1 cellular context compared by ENCODE assay signal in the genomic region with DNA sequence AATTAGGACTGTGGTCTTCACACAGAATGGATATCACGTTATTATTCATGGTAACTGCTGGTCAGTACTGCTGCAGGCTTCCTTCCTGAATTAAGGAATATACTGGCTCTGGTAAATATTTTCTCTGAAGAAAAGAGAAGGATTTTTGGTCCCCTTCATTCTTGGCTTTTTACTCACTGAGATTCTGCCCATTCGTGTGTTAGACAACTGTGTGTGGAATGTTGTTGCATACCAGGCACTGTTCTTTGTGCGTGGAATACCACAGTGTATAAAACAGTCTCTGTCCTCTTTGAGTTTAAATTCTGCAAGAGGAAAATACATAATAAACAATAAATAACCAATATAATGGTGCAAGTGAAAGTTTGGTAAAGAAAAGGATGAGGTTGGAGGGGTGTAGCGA.
TF ChIP-seq lines count a peak whose summit lies in the region.

No MANE protein-coding gene starts in this region.

TF ChIP-seq in H1, 55 proteins besides CTCF, POLR2A, EP300 and RAD21 (continued from another document):
- TF ChIP-seq, protein P1, sequence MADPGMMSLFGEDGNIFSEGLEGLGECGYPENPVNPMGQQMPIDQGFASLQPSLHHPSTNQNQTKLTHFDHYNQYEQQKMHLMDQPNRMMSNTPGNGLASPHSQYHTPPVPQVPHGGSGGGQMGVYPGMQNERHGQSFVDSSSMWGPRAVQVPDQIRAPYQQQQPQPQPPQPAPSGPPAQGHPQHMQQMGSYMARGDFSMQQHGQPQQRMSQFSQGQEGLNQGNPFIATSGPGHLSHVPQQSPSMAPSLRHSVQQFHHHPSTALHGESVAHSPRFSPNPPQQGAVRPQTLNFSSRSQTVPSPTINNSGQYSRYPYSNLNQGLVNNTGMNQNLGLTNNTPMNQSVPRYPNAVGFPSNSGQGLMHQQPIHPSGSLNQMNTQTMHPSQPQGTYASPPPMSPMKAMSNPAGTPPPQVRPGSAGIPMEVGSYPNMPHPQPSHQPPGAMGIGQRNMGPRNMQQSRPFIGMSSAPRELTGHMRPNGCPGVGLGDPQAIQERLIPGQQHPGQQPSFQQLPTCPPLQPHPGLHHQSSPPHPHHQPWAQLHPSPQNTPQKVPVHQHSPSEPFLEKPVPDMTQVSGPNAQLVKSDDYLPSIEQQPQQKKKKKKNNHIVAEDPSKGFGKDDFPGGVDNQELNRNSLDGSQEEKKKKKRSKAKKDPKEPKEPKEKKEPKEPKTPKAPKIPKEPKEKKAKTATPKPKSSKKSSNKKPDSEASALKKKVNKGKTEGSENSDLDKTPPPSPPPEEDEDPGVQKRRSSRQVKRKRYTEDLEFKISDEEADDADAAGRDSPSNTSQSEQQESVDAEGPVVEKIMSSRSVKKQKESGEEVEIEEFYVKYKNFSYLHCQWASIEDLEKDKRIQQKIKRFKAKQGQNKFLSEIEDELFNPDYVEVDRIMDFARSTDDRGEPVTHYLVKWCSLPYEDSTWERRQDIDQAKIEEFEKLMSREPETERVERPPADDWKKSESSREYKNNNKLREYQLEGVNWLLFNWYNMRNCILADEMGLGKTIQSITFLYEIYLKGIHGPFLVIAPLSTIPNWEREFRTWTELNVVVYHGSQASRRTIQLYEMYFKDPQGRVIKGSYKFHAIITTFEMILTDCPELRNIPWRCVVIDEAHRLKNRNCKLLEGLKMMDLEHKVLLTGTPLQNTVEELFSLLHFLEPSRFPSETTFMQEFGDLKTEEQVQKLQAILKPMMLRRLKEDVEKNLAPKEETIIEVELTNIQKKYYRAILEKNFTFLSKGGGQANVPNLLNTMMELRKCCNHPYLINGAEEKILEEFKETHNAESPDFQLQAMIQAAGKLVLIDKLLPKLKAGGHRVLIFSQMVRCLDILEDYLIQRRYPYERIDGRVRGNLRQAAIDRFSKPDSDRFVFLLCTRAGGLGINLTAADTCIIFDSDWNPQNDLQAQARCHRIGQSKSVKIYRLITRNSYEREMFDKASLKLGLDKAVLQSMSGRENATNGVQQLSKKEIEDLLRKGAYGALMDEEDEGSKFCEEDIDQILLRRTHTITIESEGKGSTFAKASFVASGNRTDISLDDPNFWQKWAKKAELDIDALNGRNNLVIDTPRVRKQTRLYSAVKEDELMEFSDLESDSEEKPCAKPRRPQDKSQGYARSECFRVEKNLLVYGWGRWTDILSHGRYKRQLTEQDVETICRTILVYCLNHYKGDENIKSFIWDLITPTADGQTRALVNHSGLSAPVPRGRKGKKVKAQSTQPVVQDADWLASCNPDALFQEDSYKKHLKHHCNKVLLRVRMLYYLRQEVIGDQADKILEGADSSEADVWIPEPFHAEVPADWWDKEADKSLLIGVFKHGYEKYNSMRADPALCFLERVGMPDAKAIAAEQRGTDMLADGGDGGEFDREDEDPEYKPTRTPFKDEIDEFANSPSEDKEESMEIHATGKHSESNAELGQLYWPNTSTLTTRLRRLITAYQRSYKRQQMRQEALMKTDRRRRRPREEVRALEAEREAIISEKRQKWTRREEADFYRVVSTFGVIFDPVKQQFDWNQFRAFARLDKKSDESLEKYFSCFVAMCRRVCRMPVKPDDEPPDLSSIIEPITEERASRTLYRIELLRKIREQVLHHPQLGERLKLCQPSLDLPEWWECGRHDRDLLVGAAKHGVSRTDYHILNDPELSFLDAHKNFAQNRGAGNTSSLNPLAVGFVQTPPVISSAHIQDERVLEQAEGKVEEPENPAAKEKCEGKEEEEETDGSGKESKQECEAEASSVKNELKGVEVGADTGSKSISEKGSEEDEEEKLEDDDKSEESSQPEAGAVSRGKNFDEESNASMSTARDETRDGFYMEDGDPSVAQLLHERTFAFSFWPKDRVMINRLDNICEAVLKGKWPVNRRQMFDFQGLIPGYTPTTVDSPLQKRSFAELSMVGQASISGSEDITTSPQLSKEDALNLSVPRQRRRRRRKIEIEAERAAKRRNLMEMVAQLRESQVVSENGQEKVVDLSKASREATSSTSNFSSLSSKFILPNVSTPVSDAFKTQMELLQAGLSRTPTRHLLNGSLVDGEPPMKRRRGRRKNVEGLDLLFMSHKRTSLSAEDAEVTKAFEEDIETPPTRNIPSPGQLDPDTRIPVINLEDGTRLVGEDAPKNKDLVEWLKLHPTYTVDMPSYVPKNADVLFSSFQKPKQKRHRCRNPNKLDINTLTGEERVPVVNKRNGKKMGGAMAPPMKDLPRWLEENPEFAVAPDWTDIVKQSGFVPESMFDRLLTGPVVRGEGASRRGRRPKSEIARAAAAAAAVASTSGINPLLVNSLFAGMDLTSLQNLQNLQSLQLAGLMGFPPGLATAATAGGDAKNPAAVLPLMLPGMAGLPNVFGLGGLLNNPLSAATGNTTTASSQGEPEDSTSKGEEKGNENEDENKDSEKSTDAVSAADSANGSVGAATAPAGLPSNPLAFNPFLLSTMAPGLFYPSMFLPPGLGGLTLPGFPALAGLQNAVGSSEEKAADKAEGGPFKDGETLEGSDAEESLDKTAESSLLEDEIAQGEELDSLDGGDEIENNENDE (IDR thresholded peaks at IDR 0.05; ENCODE audit: insufficient replicate concordance, low read length): no peak
- no peak for TF ChIP-seq TAF1 (IDR thresholded peaks at IDR 0.05; ENCODE audit: low read depth, low read length)
- TF ChIP-seq BACH1 (IDR thresholded peaks at IDR 0.05; ENCODE audit: low read length): no peak
TF ChIP-seq in H1: peak in this region for 0.
